10 cellular contexts compared by ENCODE assay signal in genomic region chr17:83099570-83100181, GRCh38. TPM values are rescaled to one million over a fixed set of nuclear protein-coding genes. Genes with fewer than 3 reads are reported as not detected.
DNase-seq lines count a peak whose midpoint lies in the region; ATAC-seq, FAIRE-seq and TF ChIP-seq lines count a peak whose summit lies in the region.
"Had no signal": no experiment of that assay in that cellular context is flagged by ENCODE, and none has a peak within 500 bp of the region (broad histone marks: within the 10 kb centered on the region; RNA-seq: fewer than 3 reads in every experiment).

No MANE protein-coding gene starts in this region.

- H3K4me3 ChIP-seq in adipocyte (ENCODE audit: low read length) (peak overlapping the region; percentile 59), left lung (no peak overlapping the region), tibial nerve (peak overlapping the region in 3 of 4 donors; percentile 19 to 38 (median 19))

- no peak for TF ChIP-seq CTCF in left lung (IDR thresholded peaks at IDR 0.05)
- no peak for TF ChIP-seq CTCF in tibial nerve (IDR thresholded peaks at IDR 0.05)

- H3K9me3 ChIP-seq in adipocyte (ENCODE audit: control insufficient read depth, low read length) (no peaks in the 10 kb centered on the region), left lung (no peaks in the 10 kb centered on the region), tibial nerve (no peaks in the 10 kb centered on the region)

- intact Hi-C loops in left lung (cut with DNase I), result no loop called here

- peak overlapping the region; percentile 77 for H3K9ac ChIP-seq in adipocyte (ENCODE audit: low read length)

- H3K27me3 ChIP-seq in adipocyte (replicated peaks; ENCODE audit: control insufficient read depth, insufficient read depth, low read length) (no peaks in the 10 kb centered on the region), left lung (peaks cover 0 to 64% of the 10 kb centered on the region in 2 donors), tibial nerve (no peaks in the 10 kb centered on the region)

- peak in 1 of 2 donors; percentile 34 for TF ChIP-seq POLR2A in tibial nerve (IDR thresholded peaks at IDR 0.05)

- DNase-seq in NCI-H510A treated with DMSO at 0.1 percent for 48 hours (lab: John Stamatoyannopoulos, UW) (peak; percentile 34), NCI-H510A (lab: John Stamatoyannopoulos, UW) (no peak), adipocyte (ENCODE audit: low read depth) (peak; percentile 64), left lung (no peak), tibial nerve (ENCODE audit: low spot score in 2 of 2) (no peak), iPS-NIHi11 (ENCODE audit: low spot score) (no peak), frontal cortex (ENCODE audit: low spot score in 2 of 2) (no peak)
- DNase-seq: NCI-H187 treated with DMSO at 0.1 percent for 48 hours; stimulated activated CD4-positive, alpha-beta T cell treated with anti-CD3 and anti-CD28 coated beads, Interleukin-4, amount 100 ng/mL, for 4 hours had no signal

- peaks cover 20% of the 10 kb centered on the region for H3K36me3 ChIP-seq in adipocyte (ENCODE audit: control insufficient read depth, insufficient read depth, low read length, severe bottlenecking)
- peaks cover 0 to 20% of the 10 kb centered on the region in 2 donors for H3K36me3 ChIP-seq in left lung
- H3K36me3 ChIP-seq in tibial nerve, result peaks cover 2 to 22% (median 5%) of the 10 kb centered on the region in 3 donors

- ATAC-seq in left lung, result peak; percentile 4
- no peak for ATAC-seq in HG02870 (IDR thresholded peaks at IDR 0.05; ENCODE audit: unreplicated experiment)

- peak; percentile 38 to 58 for TF ChIP-seq EP300 in tibial nerve (IDR thresholded peaks at IDR 0.05)

- WGBS in tibial nerve, 2 donors, result 3 to 5% methylated on average over 20 to 32 of the region's 34 CpGs

- H3K27ac ChIP-seq in left lung (peak overlapping the region in 1 of 2 donors; percentile 19), tibial nerve (peak overlapping the region; percentile 61 to 88 (median 79))

- H3K4me1 ChIP-seq in adipocyte (ENCODE audit: control insufficient read depth, insufficient read depth, low read length) (peaks cover 41% of the 10 kb centered on the region), left lung (peaks cover 17 to 45% of the 10 kb centered on the region in 2 donors), tibial nerve (peaks cover 0 to 74% (median 44%) of the 10 kb centered on the region in 4 donors)

- FAIRE-seq in frontal cortex (lab: Jason Lieb, UNC), result no peak

RNA-seq across cellular contexts. Expression of gene METRNL, which starts 20.3 kb away (rescaled TPM):
- total RNA-seq in left lung (10 to 100 TPM; 53.0 to 61.8 TPM), tibial nerve (100 to 1,000 TPM; 112 to 162 (median 147) TPM), frontal cortex (45.2 TPM)

Comparison
In these comparisons a context has a peak if more than half of its experiments do, and no peak if none do; other contexts are left out.
1. DNase-seq: peak in NCI-H510A treated with DMSO at 0.1 percent for 48 hours (single experiment) and adipocyte (single experiment); none in NCI-H510A (single experiment), left lung (0 of 2), tibial nerve (0 of 2), iPS-NIHi11 (single experiment) and frontal cortex (0 of 2).
2. H3K4me3 ChIP-seq: peak in adipocyte (single experiment) and tibial nerve (3 of 4); none in left lung (0 of 2).